ENCODE assay signal across 10 cellular contexts in genomic region chr10:104326991-104327610, GRCh38. TPM values are rescaled to one million over a fixed set of nuclear protein-coding genes. Genes with fewer than 3 reads are reported as not detected.
DNase-seq lines count a peak whose midpoint lies in the region; ATAC-seq, FAIRE-seq and TF ChIP-seq lines count a peak whose summit lies in the region.
"Had no signal": no experiment of that assay in that cellular context is flagged by ENCODE, and none has a peak within 500 bp of the region (broad histone marks: within the 10 kb centered on the region; RNA-seq: fewer than 3 reads in every experiment).

No MANE protein-coding gene starts in this region.

- intact Hi-C loops in HepG2 (cut with micrococcal nuclease; ENCODE audit: unreplicated experiment) (no loop called here), right lobe of liver (cut with DNase I) (no loop called here), dorsolateral prefrontal cortex (cut with DNase I) (loop anchor here in 1 of 2 donors (5.0 kb wide), 1 partner anchor 35 kb away; no protein-coding TSS in a partner anchor), uterus (cut with DNase I; ENCODE audit: low total_unique reads) (no loop called here)

- peak overlapping the region; percentile 93 to 99 for H3K27ac Mint-ChIP-seq in natural killer cell treated with Interleukin-12 subunit alpha and Interleukin-12 subunit beta and Interleukin-15 and Interleukin-18, amount 100 ng/mL, for 72 hours

- in situ Hi-C loops in HepG2 (cut with HindIII; ENCODE audit: extremely low pct_ligation_motif_present, low pct_unique_long_range_greater_than_20kb), result no loop called here

- no peaks in the 10 kb centered on the region for H3K9me3 Mint-ChIP-seq in natural killer cell treated with Interleukin-12 subunit alpha and Interleukin-12 subunit beta and Interleukin-15 and Interleukin-18, amount 100 ng/mL, for 72 hours

- H3K36me3 ChIP-seq in HepG2 (replicated peaks in 1 of 2; ENCODE audit: control insufficient read depth in 1 of 2, insufficient read depth in 2 of 2, low read length in 2 of 2) (no peaks in the 10 kb centered on the region), right lobe of liver (no peaks in the 10 kb centered on the region), uterus (no peaks in the 10 kb centered on the region)

- H3K4me3 Mint-ChIP-seq in natural killer cell treated with Interleukin-12 subunit alpha and Interleukin-12 subunit beta and Interleukin-15 and Interleukin-18, amount 100 ng/mL, for 72 hours, result peak overlapping the region; percentile 83

- no peak overlapping the region for H3K27ac ChIP-seq in HepG2 (ENCODE audit: extremely low read length, insufficient read depth, low read length)
- peak overlapping the region in 1 of 3 donors; percentile 26 for H3K27ac ChIP-seq in right lobe of liver
- peak overlapping the region in 57 of 59 donors; percentile 33 to 98 (median 92) for H3K27ac ChIP-seq in dorsolateral prefrontal cortex
- H3K27ac ChIP-seq in uterus, result peak overlapping the region; percentile 88 to 97

- H4K20me1 ChIP-seq in HepG2 (ENCODE audit: insufficient read depth, low read length), result no peaks in the 10 kb centered on the region

- H3K27me3 ChIP-seq in HepG2 (ENCODE audit: control insufficient read depth in 1 of 2, insufficient read depth in 2 of 2, low read length in 2 of 2), result no peaks in the 10 kb centered on the region
- no peaks in the 10 kb centered on the region for H3K27me3 ChIP-seq in right lobe of liver
- no peaks in the 10 kb centered on the region for H3K27me3 ChIP-seq in dorsolateral prefrontal cortex
- no peaks in the 10 kb centered on the region for H3K27me3 ChIP-seq in uterus

- TF ChIP-seq RAD21 in HepG2 (CRISPR knock-in tag; IDR thresholded peaks at IDR 0.05), result no peak

- H3K9ac ChIP-seq in HepG2 (ENCODE audit: insufficient read depth, low read depth, low read length), result no peak overlapping the region

- peaks cover 87 to 93% of the 10 kb centered on the region in 2 donors for H3K4me1 Mint-ChIP-seq in natural killer cell treated with Interleukin-12 subunit alpha and Interleukin-12 subunit beta and Interleukin-15 and Interleukin-18, amount 100 ng/mL, for 72 hours (ENCODE audit: low read depth in 2 of 2)

- TF ChIP-seq CTCF in HepG2 (CRISPR knock-in tag; IDR thresholded peaks at IDR 0.05) (no peak), right lobe of liver (IDR thresholded peaks at IDR 0.05) (no peak), dorsolateral prefrontal cortex (IDR thresholded peaks at IDR 0.05 in 54 of 56, conservative IDR thresholded peaks at IDR 0.05 in 2 of 56; ENCODE audit: low read depth in 1 of 56, partially characterized antibody in 56 of 56) (no peak), uterus (IDR thresholded peaks at IDR 0.05) (no peak)

- no peak overlapping the region for H2AFZ ChIP-seq in HepG2 (ENCODE audit: low read length)

- CTCF ChIA-PET in HepG2 (lab: Yijun Ruan, JAX; ENCODE audit: low intra/inter-chr PET ratio, low total read pairs), result no interaction called here

- no peak for ATAC-seq in HepG2
- no peak for ATAC-seq in right lobe of liver
- ATAC-seq in natural killer cell treated with Interleukin-12 subunit alpha and Interleukin-12 subunit beta and Interleukin-15 and Interleukin-18, amount 100 ng/mL, for 72 hours, result no peak

- TF ChIP-seq POLR2A in HepG2 (IDR thresholded peaks at IDR 0.05; ENCODE audit: insufficient read depth in 1 of 2, low read depth in 2 of 2, low read length in 2 of 2) (no peak), right lobe of liver (IDR thresholded peaks at IDR 0.05) (no peak), uterus (IDR thresholded peaks at IDR 0.05) (no peak)

- H3K4me2 ChIP-seq in HepG2 (ENCODE audit: low read depth, low read length), result peak overlapping the region; percentile 79; the same call in 1 of the 2 replicates

- FAIRE-seq in HepG2 (lab: Jason Lieb, UNC), result no peak

- H3K27me3 Mint-ChIP-seq in natural killer cell treated with Interleukin-12 subunit alpha and Interleukin-12 subunit beta and Interleukin-15 and Interleukin-18, amount 100 ng/mL, for 72 hours, result no peaks in the 10 kb centered on the region

- H3K4me3 ChIP-seq in HepG2 (replicated peaks in 1 of 3; ENCODE audit: insufficient read depth in 1 of 3, low read depth in 2 of 3, low read length in 3 of 3) (no peak overlapping the region), right lobe of liver (no peak overlapping the region), dorsolateral prefrontal cortex (no peak overlapping the region), uterus (no peak overlapping the region)

- DNase-seq in HepG2 (ENCODE audit: low spot score) (no peak), right lobe of liver (no peak), dorsolateral prefrontal cortex (no peak), uterus (no peak), GM19238 (ENCODE audit: insufficient read length, low spot score) (no peak), anterior cingulate cortex (lab: John Stamatoyannopoulos, UW) (no peak), NCI-H1417 (lab: John Stamatoyannopoulos, UW) (no peak)
- DNase-seq in natural killer cell treated with Interleukin-12 subunit alpha and Interleukin-12 subunit beta and Interleukin-15 and Interleukin-18, amount 100 ng/mL, for 72 hours (ENCODE audit: low spot score), result no peak
- DNase-seq: amniotic stem cell, NCI-H1694 had no signal

- H3K79me2 ChIP-seq in HepG2 (ENCODE audit: insufficient read depth, low read length), result no peaks in the 10 kb centered on the region

- H3K9me3 ChIP-seq in HepG2 (ENCODE audit: low read length), result no peaks in the 10 kb centered on the region
- no peaks in the 10 kb centered on the region for H3K9me3 ChIP-seq in right lobe of liver
- no peaks in the 10 kb centered on the region for H3K9me3 ChIP-seq in uterus

- 90% methylated on average over 9 of the region's 9 CpGs for WGBS in HepG2 (ENCODE audit: low lambda C conversion rate)
- WGBS in right lobe of liver (ENCODE audit: insufficient coverage, low coverage, low lambda C conversion rate, missing lambda C conversion rate), result 62% methylated on average over 2 of the region's 9 CpGs

- no TSS peak for BruUV-seq in HepG2 (replicated peaks; lab: Mats Ljungman, UMichigan)

- H3K36me3 Mint-ChIP-seq in natural killer cell treated with Interleukin-12 subunit alpha and Interleukin-12 subunit beta and Interleukin-15 and Interleukin-18, amount 100 ng/mL, for 72 hours, result no peaks in the 10 kb centered on the region

- POLR2A ChIA-PET in HepG2 (lab: Yijun Ruan, JAX), result interaction anchor here (0.7 to 1.8 kb wide), 3 partner anchors 11 to 72 kb away, joined by 3 to 6 read pairs (median 4); partner anchors contain the start of genes GSTO1 and ITPRIP

- H3K4me1 ChIP-seq in HepG2 (ENCODE audit: insufficient read depth, low read length) (peaks cover 52% of the 10 kb centered on the region), right lobe of liver (peaks cover 0 to 30% (median 0%) of the 10 kb centered on the region in 4 donors), uterus (peaks cover 40 to 51% of the 10 kb centered on the region in 2 donors)

- TF ChIP-seq EP300 in HepG2 (IDR thresholded peaks at IDR 0.05; ENCODE audit: low read depth in 2 of 2, low read length in 2 of 2) (no peak), HepG2 (CRISPR knock-in tag; IDR thresholded peaks at IDR 0.05; ENCODE audit: borderline replicate concordance) (no peak)

RNA-seq across cellular contexts. Expression of gene ITPRIP, which starts 11.2 kb away (rescaled TPM):
- total RNA-seq in HepG2 (2016; rRNA removed; fragmentation: Illumina TruSeq; extraction: Trizol) (0.58 and 1.00 TPM in 2 replicates), right lobe of liver (1 to 10 TPM; 2.9 to 9.7 (median 7.7) TPM), dorsolateral prefrontal cortex (10 to 100 TPM in 9 of 120 experiments, 1 to 10 TPM in 111; 2.7 to 14.6 (median 6.1) TPM), uterus (10 to 100 TPM in 3 of 4 donors, 1 to 10 TPM in 1; 10.0 to 32.6 (median 22.4) TPM)
- total RNA-seq in HepG2 (2016; cell fraction: cytosol; rRNA removed; fragmentation: Illumina TruSeq; extraction: Trizol; ENCODE audit: low read depth), result 0.09 and 0.10 TPM in 2 replicates
- 0.55 and 1.0 TPM in 2 replicates for total RNA-seq in HepG2 (2016; cell fraction: insoluble cytoplasmic fraction; rRNA removed; fragmentation: Illumina TruSeq; extraction: Trizol)
- 0.38 and 0.53 TPM in 2 replicates for total RNA-seq in HepG2 (2016; cell fraction: membrane; rRNA removed; fragmentation: Illumina TruSeq; extraction: Trizol)
- 1.4 and 2.2 TPM in 2 replicates for total RNA-seq in HepG2 (2016; cell fraction: nucleus; rRNA removed; fragmentation: Illumina TruSeq; extraction: Trizol)
- 2.8 and 3.0 TPM in 2 replicates for polyA plus RNA-seq in HepG2 (2011; rRNA removed)
- polyA plus RNA-seq in HepG2 (2011; cell fraction: cytosol; rRNA removed), result 2.7 and 3.0 TPM in 2 replicates
- 4.0 and 5.2 TPM in 2 replicates for polyA plus RNA-seq in HepG2 (2011; cell fraction: nucleus; rRNA removed)
- polyA plus RNA-seq in HepG2 (2012), result 1.5 and 2.5 TPM in 2 replicates
- 0.14 and 0.15 TPM in 2 replicates for polyA plus RNA-seq in HepG2 (2016; cell fraction: cytosol; fragmentation: Illumina TruSeq; extraction: Trizol; ENCODE audit: low read depth)
- polyA plus RNA-seq in HepG2 (2016; cell fraction: insoluble cytoplasmic fraction; fragmentation: Illumina TruSeq; extraction: Trizol; ENCODE audit: low read depth), result 0.71 and 1.0 TPM in 2 replicates
- 0.26 and 0.37 TPM in 2 replicates for polyA plus RNA-seq in HepG2 (2016; cell fraction: membrane; fragmentation: Illumina TruSeq; extraction: Trizol; ENCODE audit: low read depth)
- polyA plus RNA-seq in HepG2 (2016; cell fraction: nucleus; fragmentation: Illumina TruSeq; extraction: Trizol; ENCODE audit: insufficient read depth, low read depth), result 3.0 and 3.4 TPM in 2 replicates
- 12.8 and 29.6 TPM in 2 replicates for polyA minus RNA-seq in HepG2 (2011; rRNA and poly(A)+ RNA removed; ENCODE audit: low replicate concordance)
- 3.2 and 4.6 TPM in 2 replicates for polyA minus RNA-seq in HepG2 (2011; cell fraction: cytosol; rRNA and poly(A)+ RNA removed)
- polyA minus RNA-seq in HepG2 (2011; cell fraction: nucleus; rRNA and poly(A)+ RNA removed), result 9.7 and 10.7 TPM in 2 replicates
- total RNA-seq in natural killer cell treated with Interleukin-12 subunit alpha and Interleukin-12 subunit beta and Interleukin-15 and Interleukin-18, amount 100 ng/mL, for 72 hours, result 10 to 100 TPM; 42.1 to 63.0 TPM

RNA-seq across cellular contexts. Expression of gene CFAP58, which starts 26.5 kb away (rescaled TPM):
- not detected in 2 replicates for total RNA-seq in HepG2 (2016; rRNA removed; fragmentation: Illumina TruSeq; extraction: Trizol)
- total RNA-seq in HepG2 (2016; cell fraction: cytosol; rRNA removed; fragmentation: Illumina TruSeq; extraction: Trizol; ENCODE audit: low read depth), result not detected in 2 replicates
- not detected in 2 replicates for total RNA-seq in HepG2 (2016; cell fraction: insoluble cytoplasmic fraction; rRNA removed; fragmentation: Illumina TruSeq; extraction: Trizol)
- not detected in 2 replicates for total RNA-seq in HepG2 (2016; cell fraction: membrane; rRNA removed; fragmentation: Illumina TruSeq; extraction: Trizol)
- total RNA-seq in HepG2 (2016; cell fraction: nucleus; rRNA removed; fragmentation: Illumina TruSeq; extraction: Trizol), result not detected in 2 replicates
- polyA plus RNA-seq in HepG2 (2011; rRNA removed), result 0.03 TPM in 2 replicates
- not detected in 2 replicates for polyA plus RNA-seq in HepG2 (2011; cell fraction: cytosol; rRNA removed)
- 0.12 and 0.19 TPM in 2 replicates for polyA plus RNA-seq in HepG2 (2011; cell fraction: nucleus; rRNA removed)
- polyA plus RNA-seq in HepG2 (2012), result 0.09 TPM in 1 of 2 replicates, not detected in the other
- not detected in 2 replicates for polyA plus RNA-seq in HepG2 (2016; cell fraction: cytosol; fragmentation: Illumina TruSeq; extraction: Trizol; ENCODE audit: low read depth)
- not detected in 2 replicates for polyA plus RNA-seq in HepG2 (2016; cell fraction: insoluble cytoplasmic fraction; fragmentation: Illumina TruSeq; extraction: Trizol; ENCODE audit: low read depth)
- not detected in 2 replicates for polyA plus RNA-seq in HepG2 (2016; cell fraction: membrane; fragmentation: Illumina TruSeq; extraction: Trizol; ENCODE audit: low read depth)
- polyA plus RNA-seq in HepG2 (2016; cell fraction: nucleus; fragmentation: Illumina TruSeq; extraction: Trizol; ENCODE audit: insufficient read depth, low read depth), result not detected in 2 replicates
- not detected in 2 replicates for polyA minus RNA-seq in HepG2 (2011; rRNA and poly(A)+ RNA removed; ENCODE audit: low replicate concordance)
- polyA minus RNA-seq in HepG2 (2011; cell fraction: cytosol; rRNA and poly(A)+ RNA removed), result not detected in 2 replicates
- 0.13 TPM in 1 of 2 replicates, not detected in the other for polyA minus RNA-seq in HepG2 (2011; cell fraction: nucleus; rRNA and poly(A)+ RNA removed)
- total RNA-seq in right lobe of liver, result 1 to 10 TPM in 1 of 6 experiments, under 1 TPM in 3, not detected in 2; 0.10 to 2.9 (median 0.15) TPM
- 1 to 10 TPM in 35 of 120 experiments, under 1 TPM in 85; 0.20 to 3.7 (median 0.77) TPM for total RNA-seq in dorsolateral prefrontal cortex
- under 1 TPM; 0.38 to 0.67 TPM for total RNA-seq in natural killer cell treated with Interleukin-12 subunit alpha and Interleukin-12 subunit beta and Interleukin-15 and Interleukin-18, amount 100 ng/mL, for 72 hours
- 1 to 10 TPM in 3 of 4 donors, under 1 TPM in 1; 0.29 to 2.2 (median 1.3) TPM for total RNA-seq in uterus

RNA-seq across cellular contexts. Expression of gene GSTO2, which starts 58.1 kb away (rescaled TPM):
- 2.1 and 3.4 TPM in 2 replicates for total RNA-seq in HepG2 (2016; rRNA removed; fragmentation: Illumina TruSeq; extraction: Trizol)
- total RNA-seq in HepG2 (2016; cell fraction: cytosol; rRNA removed; fragmentation: Illumina TruSeq; extraction: Trizol; ENCODE audit: low read depth), result 0.61 and 0.97 TPM in 2 replicates
- total RNA-seq in HepG2 (2016; cell fraction: insoluble cytoplasmic fraction; rRNA removed; fragmentation: Illumina TruSeq; extraction: Trizol), result 1.9 and 2.5 TPM in 2 replicates
- 1.3 and 2.6 TPM in 2 replicates for total RNA-seq in HepG2 (2016; cell fraction: membrane; rRNA removed; fragmentation: Illumina TruSeq; extraction: Trizol)
- 2.4 and 3.2 TPM in 2 replicates for total RNA-seq in HepG2 (2016; cell fraction: nucleus; rRNA removed; fragmentation: Illumina TruSeq; extraction: Trizol)
- polyA plus RNA-seq in HepG2 (2011; rRNA removed), result 5.8 and 7.9 TPM in 2 replicates
- 5.4 TPM in 2 replicates for polyA plus RNA-seq in HepG2 (2011; cell fraction: cytosol; rRNA removed)
- 3.2 and 4.7 TPM in 2 replicates for polyA plus RNA-seq in HepG2 (2011; cell fraction: nucleus; rRNA removed)
- 2.1 and 4.2 TPM in 2 replicates for polyA plus RNA-seq in HepG2 (2012)
- polyA plus RNA-seq in HepG2 (2016; cell fraction: cytosol; fragmentation: Illumina TruSeq; extraction: Trizol; ENCODE audit: low read depth), result 1.1 and 1.5 TPM in 2 replicates
- polyA plus RNA-seq in HepG2 (2016; cell fraction: insoluble cytoplasmic fraction; fragmentation: Illumina TruSeq; extraction: Trizol; ENCODE audit: low read depth), result 1.4 and 1.8 TPM in 2 replicates
- polyA plus RNA-seq in HepG2 (2016; cell fraction: membrane; fragmentation: Illumina TruSeq; extraction: Trizol; ENCODE audit: low read depth), result 1.1 and 1.6 TPM in 2 replicates
- 1.4 and 2.0 TPM in 2 replicates for polyA plus RNA-seq in HepG2 (2016; cell fraction: nucleus; fragmentation: Illumina TruSeq; extraction: Trizol; ENCODE audit: insufficient read depth, low read depth)
- 4.8 and 5.9 TPM in 2 replicates for polyA minus RNA-seq in HepG2 (2011; rRNA and poly(A)+ RNA removed; ENCODE audit: low replicate concordance)
- 0.99 and 3.0 TPM in 2 replicates for polyA minus RNA-seq in HepG2 (2011; cell fraction: cytosol; rRNA and poly(A)+ RNA removed)
- 5.6 and 8.6 TPM in 2 replicates for polyA minus RNA-seq in HepG2 (2011; cell fraction: nucleus; rRNA and poly(A)+ RNA removed)
- total RNA-seq in right lobe of liver, result 1 to 10 TPM; 1.4 to 5.3 (median 2.8) TPM
- 10 to 100 TPM in 109 of 120 experiments, 1 to 10 TPM in 11; 7.2 to 31.4 (median 14.2) TPM for total RNA-seq in dorsolateral prefrontal cortex
- total RNA-seq in natural killer cell treated with Interleukin-12 subunit alpha and Interleukin-12 subunit beta and Interleukin-15 and Interleukin-18, amount 100 ng/mL, for 72 hours, result under 1 TPM; 0.53 to 0.93 TPM
- total RNA-seq in uterus, result 10 to 100 TPM in 1 of 4 donors, 1 to 10 TPM in 1, under 1 TPM in 1, not detected in 1; under 0.01 to 10.6 (median 5.6) TPM
